1 cellular context compared by ENCODE assay signal in genomic region chr1:178036090-178036489, GRCh38.
TF ChIP-seq lines count a peak whose summit lies in the region.

No MANE protein-coding gene starts in this region.

TF ChIP-seq in GM23338, 12 proteins besides CTCF, POLR2A, EP300 and RAD21 (continued from another document):
- no peak for TF ChIP-seq ETS1 (IDR thresholded peaks at IDR 0.05)
- TF ChIP-seq POLR2AphosphoS5 (IDR thresholded peaks at IDR 0.05; ENCODE audit: low read depth) = no peak
- no peak for TF ChIP-seq ZNF114 (CRISPR knock-in tag; IDR thresholded peaks at IDR 0.05)
- no peak for TF ChIP-seq REST (IDR thresholded peaks at IDR 0.05; ENCODE audit: unreplicated experiment)
TF ChIP-seq in GM23338: peak in this region for 0.
